1 cellular context compared by ENCODE assay signal in genomic region chr11:4186464-4187054, GRCh38.
TF ChIP-seq lines count a peak whose summit lies in the region.

No MANE protein-coding gene starts in this region.

TF ChIP-seq in H1, 55 proteins besides CTCF, POLR2A, EP300 and RAD21:
- TF ChIP-seq KDM1A (IDR thresholded peaks at IDR 0.05; ENCODE audit: borderline replicate concordance, low read length) (peak; percentile 97), HDAC2 (IDR thresholded peaks at IDR 0.05; ENCODE audit: borderline replicate concordance in 1 of 2, low read depth in 2 of 2, low read length in 2 of 2) (peak in 1 of 2 experiments; percentile 91; a peak in 1 of 4 replicates), GTF2F1 (IDR thresholded peaks at IDR 0.05; ENCODE audit: borderline replicate concordance, low read depth, low read length) (no peak)
